8 cellular contexts compared by ENCODE assay signal in genomic region chr15:99476413-99477222, GRCh38.
A peak's percentile ranks its signal among the peaks of the same experiment; 100 is the strongest.
DNase-seq lines count a peak whose midpoint lies in the region; ATAC-seq and TF ChIP-seq lines count a peak whose summit lies in the region.

No MANE protein-coding gene starts in this region.

- H3K9me3 ChIP-seq in lower lobe of right lung (no peaks in the 10 kb centered on the region), thymus (ENCODE audit: control insufficient read depth) (no peaks in the 10 kb centered on the region)

- H3K27ac ChIP-seq in lower lobe of right lung (peak overlapping the region; percentile 27), thymus (ENCODE audit: low read depth) (peak overlapping the region; percentile 77)

- H3K27me3 ChIP-seq in lower lobe of right lung (ENCODE audit: low read depth) (no peaks in the 10 kb centered on the region), thymus (ENCODE audit: control insufficient read depth, insufficient read depth) (no peaks in the 10 kb centered on the region)

- H3K4me3 ChIP-seq in cardiac fibroblast (replicated peaks in 1 of 2; ENCODE audit: low read depth in 2 of 2, low read length in 2 of 2), result peak overlapping the region in 1 of 2 donors; percentile 24
- no peak overlapping the region for H3K4me3 ChIP-seq in lower lobe of right lung
- no peak overlapping the region for H3K4me3 ChIP-seq in thymus (ENCODE audit: low read length)

- H3K4me1 ChIP-seq in lower lobe of right lung (peaks cover 47% of the 10 kb centered on the region), thymus (ENCODE audit: control insufficient read depth, insufficient read depth, low read length) (peaks cover 33% of the 10 kb centered on the region)

- DNase-seq in GM04504 (ENCODE audit: low read depth) (peak; percentile 95), RPMI7951 (ENCODE audit: low read depth) (peak; percentile 95), cardiac fibroblast (ENCODE audit: low read depth in 2 of 2) (peak; percentile 98 to 99), lower lobe of right lung (peak; percentile 62), NCI-H2196 (lab: John Stamatoyannopoulos, UW; ENCODE audit: unreplicated experiment) (no peak), SW480 (ENCODE audit: low spot score) (no peak)

- 21% methylated on average over 26 of the region's 26 CpGs for WGBS in thymus

- H3K36me3 ChIP-seq in lower lobe of right lung (no peaks in the 10 kb centered on the region), thymus (ENCODE audit: control insufficient read depth, insufficient read depth) (no peaks in the 10 kb centered on the region)

- peak; percentile 47 for ATAC-seq in HG02763 (IDR thresholded peaks at IDR 0.05; ENCODE audit: unreplicated experiment)
- ATAC-seq in lower lobe of right lung, result peak; percentile 57 to 58

- intact Hi-C loops in lower lobe of right lung (cut with DNase I), result no loop called here

- no peak for TF ChIP-seq CTCF in cardiac fibroblast (IDR thresholded peaks at IDR 0.05; ENCODE audit: low read depth, low read length)
- TF ChIP-seq CTCF in lower lobe of right lung (IDR thresholded peaks at IDR 0.05), result no peak

Comparison
In these comparisons a context has a peak if more than half of its experiments do, and no peak if none do; other contexts are left out.
1. DNase-seq: peak in GM04504 (single experiment), RPMI7951 (single experiment), cardiac fibroblast (2 of 2) and lower lobe of right lung (single experiment); none in NCI-H2196 (single experiment) and SW480 (single experiment).